Comparison of ENCODE assay signal across 24 cellular contexts in genomic region chr1:241114699-241115233, GRCh38.
DNase-seq lines count a peak whose midpoint lies in the region; ATAC-seq, FAIRE-seq and TF ChIP-seq lines count a peak whose summit lies in the region.
"Had no signal": no experiment of that assay in that cellular context is flagged by ENCODE, and none has a peak within 500 bp of the region (broad histone marks: within the 10 kb centered on the region; RNA-seq: fewer than 3 reads in every experiment).

No MANE protein-coding gene starts in this region.

- H3K9me3 ChIP-seq in HUES64 (ENCODE audit: insufficient read depth, low read depth, low read length) (no peaks in the 10 kb centered on the region), K562 (replicated peaks; ENCODE audit: control insufficient read depth, insufficient read depth, low read depth, low read length) (peaks cover 3% of the 10 kb centered on the region), mesenchymal stem cell (ENCODE audit: control insufficient read depth, low read length) (no peaks in the 10 kb centered on the region)

- H3K27ac ChIP-seq in HUES64 (ENCODE audit: low read depth, low read length), result peak overlapping the region; percentile 82
- H3K27ac ChIP-seq in K562 (ENCODE audit: extremely low read depth, low read depth, low read length), result no peak overlapping the region
- H3K27ac ChIP-seq in mesenchymal stem cell (ENCODE audit: low read length, poor library complexity, severe bottlenecking), result peak overlapping the region; percentile 32
- H3K27ac ChIP-seq: GM23248, PC-9, RWPE1, SK-N-MC had no signal

- H3K4me3 ChIP-seq in HUES64 (ENCODE audit: low read length) (no peak overlapping the region), K562 (no peak overlapping the region), mesenchymal stem cell (ENCODE audit: insufficient read depth in 1 of 2, low read depth in 1 of 2, low read length in 2 of 2) (no peak overlapping the region)
- H3K4me3 ChIP-seq: GM23248, PC-9, SK-N-MC had no signal

- H2AFZ ChIP-seq in K562 (ENCODE audit: low read depth, low read length) (no peak overlapping the region), mesenchymal stem cell (ENCODE audit: low read depth, low read length) (no peak overlapping the region)
- H2AFZ ChIP-seq: GM23248, PC-9 had no signal

- H4K8ac ChIP-seq in mesenchymal stem cell (ENCODE audit: low read length), result no peak overlapping the region

- no peak for TF ChIP-seq POLR2A in K562 (conservative IDR thresholded peaks at IDR 0.05)

- no peak for ATAC-seq in K562
- no peak for ATAC-seq in HG03442 (IDR thresholded peaks at IDR 0.05; ENCODE audit: unreplicated experiment)
- ATAC-seq: HCT116 had no signal

- no peaks in the 10 kb centered on the region for H3K36me3 ChIP-seq in HUES64 (ENCODE audit: insufficient read depth, low read length)
- H3K36me3 ChIP-seq in K562 (ENCODE audit: control insufficient read depth, insufficient read depth, low read length), result no peaks in the 10 kb centered on the region
- H3K36me3 ChIP-seq in mesenchymal stem cell (ENCODE audit: control insufficient read depth in 1 of 2, insufficient read depth in 2 of 2, low read depth in 1 of 2, low read length in 2 of 2), result no peaks in the 10 kb centered on the region

- no peak overlapping the region for H2BK12ac ChIP-seq in mesenchymal stem cell (ENCODE audit: low read length in 2 of 2)

- intact Hi-C loops in K562 (cut with micrococcal nuclease), result no loop called here

- no peak for TF ChIP-seq EP300 in K562 (IDR thresholded peaks at IDR 0.05; ENCODE audit: low read length)

- H2BK15ac ChIP-seq in mesenchymal stem cell (ENCODE audit: low read depth, poor library complexity, severe bottlenecking), result no peak overlapping the region

- BruUV-seq in K562 (replicated peaks; lab: Mats Ljungman, UMichigan), result no TSS peak

- in situ Hi-C loops in K562 (cut with MboI), result no loop called here

- CTCF ChIA-PET in K562 (lab: Yijun Ruan, JAX; ENCODE audit: low intra/inter-chr PET ratio), result no interaction called here

- no peak overlapping the region for H3K4ac ChIP-seq in mesenchymal stem cell (ENCODE audit: low read depth in 1 of 2, low read length in 2 of 2)

- no peaks in the 10 kb centered on the region for H3K79me2 ChIP-seq in K562 (ENCODE audit: control insufficient read depth, insufficient read depth, low read length)

- no peak overlapping the region for H2AK5ac ChIP-seq in mesenchymal stem cell (ENCODE audit: low read length, severe bottlenecking)

- H3K9ac ChIP-seq in HUES64 (ENCODE audit: low read depth, low read length) (no peak overlapping the region), K562 (ENCODE audit: insufficient read depth in 1 of 2, low read depth in 2 of 2, low read length in 2 of 2) (no peak overlapping the region), mesenchymal stem cell (ENCODE audit: low read length) (no peak overlapping the region)
- H3K9ac ChIP-seq: GM23248 had no signal

- POLR2A ChIA-PET in K562 (lab: Yijun Ruan, JAX), result no interaction called here

- H3K4me1 ChIP-seq in HUES64 (ENCODE audit: insufficient read depth, low read length) (peaks cover 23% of the 10 kb centered on the region), K562 (replicated peaks in 1 of 2; ENCODE audit: control insufficient read depth in 2 of 2, insufficient read depth in 2 of 2, low read length in 2 of 2) (no peaks in the 10 kb centered on the region), mesenchymal stem cell (ENCODE audit: control insufficient read depth, insufficient read depth, low read depth, low read length) (no peaks in the 10 kb centered on the region)

- WGBS in HUES64, result 20% methylated on average over 1 of the region's 1 CpG
- WGBS in K562 (ENCODE audit: insufficient coverage, low coverage, missing lambda C conversion rate), result 0% methylated on average over 1 of the region's 1 CpG
- WGBS in mesenchymal stem cell, result 83% methylated on average over 1 of the region's 1 CpG

- no peak overlapping the region for H3K18ac ChIP-seq in mesenchymal stem cell (ENCODE audit: low read depth in 1 of 2, low read length in 2 of 2)

- no peak overlapping the region for H3K4me2 ChIP-seq in K562 (ENCODE audit: insufficient read depth, low read length)
- no peak overlapping the region for H3K4me2 ChIP-seq in mesenchymal stem cell (ENCODE audit: low read length, poor library complexity, severe bottlenecking)
- H3K4me2 ChIP-seq: PC-9 had no signal

- FAIRE-seq in K562 (lab: Jason Lieb, UNC), result no peak
- FAIRE-seq: A204.1, D721Med, GM12891 had no signal

- peak; percentile 25 for DNase-seq in EL
- no peak for DNase-seq in K562 (ENCODE audit: extremely low read depth in 1 of 4, low spot score in 3 of 4)
- no peak for DNase-seq in mesenchymal stem cell
- DNase-seq in epidermal melanocyte (ENCODE audit: insufficient read length, low spot score), result no peak
- DNase-seq in activated T-cell treated with anti-CD3 and anti-CD28 coated beads for 4 hours, result no peak
- no peak for DNase-seq in NCI-H1694 treated with DMSO at 0.1 percent for 48 hours (lab: John Stamatoyannopoulos, UW)
- DNase-seq: DMS53, GM23248, NCI-H1105, NCI-H1694, NCI-H2081 treated with DMSO at 0.1 percent for 48 hours, NCI-H2171 treated with DMSO at 0.1 percent for 48 hours, NCI-H446, NCI-H526, PC-9, SHP77 treated with DMSO at 0.1 percent for 48 hours had no signal

- TF ChIP-seq CTCF in K562 (IDR thresholded peaks at IDR 0.05 in 2 of 3, conservative IDR thresholded peaks at IDR 0.05 in 1 of 3; ENCODE audit: insufficient read depth in 2 of 3, low read depth in 1 of 3, low read length in 3 of 3), result no peak

- no peak overlapping the region for H3K23ac ChIP-seq in mesenchymal stem cell (ENCODE audit: low read length in 2 of 2)

- no peak overlapping the region for H3K14ac ChIP-seq in mesenchymal stem cell (ENCODE audit: low read length in 2 of 2)

- H2BK120ac ChIP-seq in mesenchymal stem cell (ENCODE audit: low read depth, low read length), result no peak overlapping the region

- H2BK5ac ChIP-seq in mesenchymal stem cell (ENCODE audit: low read depth, low read length, poor library complexity, severe bottlenecking), result no peak overlapping the region

- H4K91ac ChIP-seq in mesenchymal stem cell (ENCODE audit: low read length), result no peak overlapping the region

- no peak for TF ChIP-seq RAD21 in K562 (CRISPR knock-in tag; conservative IDR thresholded peaks at IDR 0.05 in 1 of 2, IDR thresholded peaks at IDR 0.05 in 1 of 2)

- no peaks in the 10 kb centered on the region for H4K20me1 ChIP-seq in K562 (replicated peaks; ENCODE audit: control insufficient read depth, insufficient read depth, low read length)

- H3K9me1 ChIP-seq in K562 (ENCODE audit: control insufficient read depth, insufficient read depth, low read length), result no peaks in the 10 kb centered on the region

- no peaks in the 10 kb centered on the region for H3K79me1 ChIP-seq in mesenchymal stem cell (replicated peaks; ENCODE audit: low read length, poor library complexity, severe bottlenecking)

- no peaks in the 10 kb centered on the region for H3K27me3 ChIP-seq in HUES64 (ENCODE audit: insufficient read depth, low read length)
- H3K27me3 ChIP-seq in K562 (ENCODE audit: control insufficient read depth in 2 of 2, insufficient read depth in 2 of 2, low read length in 2 of 2), result no peaks in the 10 kb centered on the region
- no peaks in the 10 kb centered on the region for H3K27me3 ChIP-seq in mesenchymal stem cell (ENCODE audit: control insufficient read depth in 1 of 2, insufficient read depth in 1 of 2, low read length in 2 of 2)

TF ChIP-seq in K562, 482 proteins besides CTCF, POLR2A, EP300 and RAD21:
- no peak for TF ChIP-seq BDP1 (IDR thresholded peaks at IDR 0.05; ENCODE audit: insufficient read depth, insufficient read length)
- TF ChIP-seq, protein P1, sequence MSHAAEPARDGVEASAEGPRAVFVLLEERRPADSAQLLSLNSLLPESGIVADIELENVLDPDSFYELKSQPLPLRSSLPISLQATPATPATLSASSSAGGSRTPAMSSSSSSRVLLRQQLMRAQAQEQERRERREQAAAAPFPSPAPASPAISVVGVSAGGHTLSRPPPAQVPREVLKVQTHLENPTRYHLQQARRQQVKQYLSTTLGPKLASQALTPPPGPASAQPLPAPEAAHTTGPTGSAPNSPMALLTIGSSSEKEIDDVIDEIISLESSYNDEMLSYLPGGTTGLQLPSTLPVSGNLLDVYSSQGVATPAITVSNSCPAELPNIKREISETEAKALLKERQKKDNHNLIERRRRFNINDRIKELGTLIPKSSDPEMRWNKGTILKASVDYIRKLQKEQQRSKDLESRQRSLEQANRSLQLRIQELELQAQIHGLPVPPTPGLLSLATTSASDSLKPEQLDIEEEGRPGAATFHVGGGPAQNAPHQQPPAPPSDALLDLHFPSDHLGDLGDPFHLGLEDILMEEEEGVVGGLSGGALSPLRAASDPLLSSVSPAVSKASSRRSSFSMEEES (CRISPR knock-in tag; IDR thresholded peaks at IDR 0.05), result peak; percentile 26
